In the genomic region with DNA sequence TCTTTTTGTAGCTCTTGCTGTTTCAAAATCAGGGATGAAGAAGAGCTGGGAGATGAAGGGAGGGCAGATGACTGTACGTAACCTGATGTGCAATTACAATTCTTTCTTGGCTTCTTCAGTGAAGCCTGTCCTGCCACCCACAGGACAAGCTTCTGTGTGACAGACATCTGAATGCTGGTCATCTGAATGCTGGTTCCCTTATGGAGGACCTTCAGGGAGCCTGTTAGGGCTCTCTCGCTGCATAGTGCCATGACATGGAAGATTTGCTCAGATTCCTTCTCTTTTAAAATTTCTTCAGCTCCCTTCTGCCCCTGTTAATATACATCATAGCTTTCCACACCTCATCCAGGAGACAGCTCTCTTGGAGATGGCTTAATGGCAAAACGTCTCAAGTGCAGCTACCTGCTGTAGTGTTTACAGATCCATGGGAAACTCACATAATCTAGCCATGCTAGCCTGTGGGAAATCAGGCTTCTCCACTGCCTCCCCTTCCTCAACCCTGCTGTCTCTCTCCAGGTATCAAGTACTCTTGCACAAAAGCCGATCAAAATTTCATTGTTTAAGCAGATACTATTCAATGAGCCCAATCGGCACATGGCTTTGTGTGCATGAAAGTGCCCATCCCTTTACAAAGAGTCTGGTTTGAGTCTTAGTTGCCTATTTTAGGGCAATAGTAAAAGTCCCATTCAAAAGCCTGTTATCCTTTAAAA, we compare ENCODE assay signal across 2 cellular contexts.
A peak's percentile ranks its signal among the peaks of the same experiment; 100 is the strongest.
TF ChIP-seq lines count a peak whose summit lies in the region.

No MANE protein-coding gene starts in this region.

TF ChIP-seq in GM23338, 12 proteins besides CTCF, POLR2A, EP300 and RAD21 (continues in another document):
- TF ChIP-seq POLR2AphosphoS5 (IDR thresholded peaks at IDR 0.05; ENCODE audit: low read depth) = no peak
- TF ChIP-seq, protein P1, sequence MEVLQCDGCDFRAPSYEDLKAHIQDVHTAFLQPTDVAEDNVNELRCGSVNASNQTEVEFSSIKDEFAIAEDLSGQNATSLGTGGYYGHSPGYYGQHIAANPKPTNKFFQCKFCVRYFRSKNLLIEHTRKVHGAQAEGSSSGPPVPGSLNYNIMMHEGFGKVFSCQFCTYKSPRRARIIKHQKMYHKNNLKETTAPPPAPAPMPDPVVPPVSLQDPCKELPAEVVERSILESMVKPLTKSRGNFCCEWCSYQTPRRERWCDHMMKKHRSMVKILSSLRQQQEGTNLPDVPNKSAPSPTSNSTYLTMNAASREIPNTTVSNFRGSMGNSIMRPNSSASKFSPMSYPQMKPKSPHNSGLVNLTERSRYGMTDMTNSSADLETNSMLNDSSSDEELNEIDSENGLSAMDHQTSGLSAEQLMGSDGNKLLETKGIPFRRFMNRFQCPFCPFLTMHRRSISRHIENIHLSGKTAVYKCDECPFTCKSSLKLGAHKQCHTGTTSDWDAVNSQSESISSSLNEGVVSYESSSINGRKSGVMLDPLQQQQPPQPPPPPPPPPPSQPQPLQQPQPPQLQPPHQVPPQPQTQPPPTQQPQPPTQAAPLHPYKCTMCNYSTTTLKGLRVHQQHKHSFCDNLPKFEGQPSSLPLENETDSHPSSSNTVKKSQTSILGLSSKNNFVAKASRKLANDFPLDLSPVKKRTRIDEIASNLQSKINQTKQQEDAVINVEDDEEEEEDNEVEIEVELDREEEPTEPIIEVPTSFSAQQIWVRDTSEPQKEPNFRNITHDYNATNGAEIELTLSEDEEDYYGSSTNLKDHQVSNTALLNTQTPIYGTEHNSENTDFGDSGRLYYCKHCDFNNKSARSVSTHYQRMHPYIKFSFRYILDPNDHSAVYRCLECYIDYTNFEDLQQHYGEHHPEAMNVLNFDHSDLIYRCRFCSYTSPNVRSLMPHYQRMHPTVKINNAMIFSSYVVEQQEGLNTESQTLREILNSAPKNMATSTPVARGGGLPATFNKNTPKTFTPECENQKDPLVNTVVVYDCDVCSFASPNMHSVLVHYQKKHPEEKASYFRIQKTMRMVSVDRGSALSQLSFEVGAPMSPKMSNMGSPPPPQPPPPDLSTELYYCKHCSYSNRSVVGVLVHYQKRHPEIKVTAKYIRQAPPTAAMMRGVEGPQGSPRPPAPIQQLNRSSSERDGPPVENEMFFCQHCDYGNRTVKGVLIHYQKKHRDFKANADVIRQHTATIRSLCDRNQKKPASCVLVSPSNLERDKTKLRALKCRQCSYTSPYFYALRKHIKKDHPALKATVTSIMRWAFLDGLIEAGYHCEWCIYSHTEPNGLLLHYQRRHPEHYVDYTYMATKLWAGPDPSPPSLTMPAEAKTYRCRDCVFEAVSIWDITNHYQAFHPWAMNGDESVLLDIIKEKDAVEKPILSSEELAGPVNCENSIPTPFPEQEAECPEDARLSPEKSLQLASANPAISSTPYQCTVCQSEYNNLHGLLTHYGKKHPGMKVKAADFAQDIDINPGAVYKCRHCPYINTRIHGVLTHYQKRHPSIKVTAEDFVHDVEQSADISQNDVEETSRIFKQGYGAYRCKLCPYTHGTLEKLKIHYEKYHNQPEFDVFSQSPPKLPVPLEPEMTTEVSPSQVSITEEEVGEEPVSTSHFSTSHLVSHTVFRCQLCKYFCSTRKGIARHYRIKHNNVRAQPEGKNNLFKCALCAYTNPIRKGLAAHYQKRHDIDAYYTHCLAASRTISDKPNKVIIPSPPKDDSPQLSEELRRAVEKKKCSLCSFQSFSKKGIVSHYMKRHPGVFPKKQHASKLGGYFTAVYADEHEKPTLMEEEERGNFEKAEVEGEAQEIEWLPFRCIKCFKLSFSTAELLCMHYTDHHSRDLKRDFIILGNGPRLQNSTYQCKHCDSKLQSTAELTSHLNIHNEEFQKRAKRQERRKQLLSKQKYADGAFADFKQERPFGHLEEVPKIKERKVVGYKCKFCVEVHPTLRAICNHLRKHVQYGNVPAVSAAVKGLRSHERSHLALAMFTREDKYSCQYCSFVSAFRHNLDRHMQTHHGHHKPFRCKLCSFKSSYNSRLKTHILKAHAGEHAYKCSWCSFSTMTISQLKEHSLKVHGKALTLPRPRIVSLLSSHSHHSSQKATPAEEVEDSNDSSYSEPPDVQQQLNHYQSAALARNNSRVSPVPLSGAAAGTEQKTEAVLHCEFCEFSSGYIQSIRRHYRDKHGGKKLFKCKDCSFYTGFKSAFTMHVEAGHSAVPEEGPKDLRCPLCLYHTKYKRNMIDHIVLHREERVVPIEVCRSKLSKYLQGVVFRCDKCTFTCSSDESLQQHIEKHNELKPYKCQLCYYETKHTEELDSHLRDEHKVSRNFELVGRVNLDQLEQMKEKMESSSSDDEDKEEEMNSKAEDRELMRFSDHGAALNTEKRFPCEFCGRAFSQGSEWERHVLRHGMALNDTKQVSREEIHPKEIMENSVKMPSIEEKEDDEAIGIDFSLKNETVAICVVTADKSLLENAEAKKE (CRISPR knock-in tag; IDR thresholded peaks at IDR 0.05) = peak; percentile 67; the same call in 1 of the 2 replicates
- TF ChIP-seq EZH2 (IDR thresholded peaks at IDR 0.05; ENCODE audit: low read depth, unreplicated experiment) = no peak
- TF ChIP-seq, protein P2, sequence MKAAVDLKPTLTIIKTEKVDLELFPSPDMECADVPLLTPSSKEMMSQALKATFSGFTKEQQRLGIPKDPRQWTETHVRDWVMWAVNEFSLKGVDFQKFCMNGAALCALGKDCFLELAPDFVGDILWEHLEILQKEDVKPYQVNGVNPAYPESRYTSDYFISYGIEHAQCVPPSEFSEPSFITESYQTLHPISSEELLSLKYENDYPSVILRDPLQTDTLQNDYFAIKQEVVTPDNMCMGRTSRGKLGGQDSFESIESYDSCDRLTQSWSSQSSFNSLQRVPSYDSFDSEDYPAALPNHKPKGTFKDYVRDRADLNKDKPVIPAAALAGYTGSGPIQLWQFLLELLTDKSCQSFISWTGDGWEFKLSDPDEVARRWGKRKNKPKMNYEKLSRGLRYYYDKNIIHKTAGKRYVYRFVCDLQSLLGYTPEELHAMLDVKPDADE (IDR thresholded peaks at IDR 0.05) = no peak
- no peak for TF ChIP-seq CREB1 (CRISPR knock-in tag; IDR thresholded peaks at IDR 0.05; ENCODE audit: low read depth)
- TF ChIP-seq STAT1 (IDR thresholded peaks at IDR 0.05; ENCODE audit: unreplicated experiment) = no peak
- no peak for TF ChIP-seq ZNF331 (CRISPR knock-in tag; IDR thresholded peaks at IDR 0.05; ENCODE audit: low read depth)

TF ChIP-seq in H1, 55 proteins besides CTCF, POLR2A, EP300 and RAD21 (continues in another document):
- no peak for TF ChIP-seq EGR1 (IDR thresholded peaks at IDR 0.05; ENCODE audit: borderline replicate concordance, low read depth, low read length)
- TF ChIP-seq, protein P3, sequence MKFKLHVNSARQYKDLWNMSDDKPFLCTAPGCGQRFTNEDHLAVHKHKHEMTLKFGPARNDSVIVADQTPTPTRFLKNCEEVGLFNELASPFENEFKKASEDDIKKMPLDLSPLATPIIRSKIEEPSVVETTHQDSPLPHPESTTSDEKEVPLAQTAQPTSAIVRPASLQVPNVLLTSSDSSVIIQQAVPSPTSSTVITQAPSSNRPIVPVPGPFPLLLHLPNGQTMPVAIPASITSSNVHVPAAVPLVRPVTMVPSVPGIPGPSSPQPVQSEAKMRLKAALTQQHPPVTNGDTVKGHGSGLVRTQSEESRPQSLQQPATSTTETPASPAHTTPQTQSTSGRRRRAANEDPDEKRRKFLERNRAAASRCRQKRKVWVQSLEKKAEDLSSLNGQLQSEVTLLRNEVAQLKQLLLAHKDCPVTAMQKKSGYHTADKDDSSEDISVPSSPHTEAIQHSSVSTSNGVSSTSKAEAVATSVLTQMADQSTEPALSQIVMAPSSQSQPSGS (IDR thresholded peaks at IDR 0.05; ENCODE audit: low read length) = peak; percentile 54; the same call in 1 of the 2 replicates
- TF ChIP-seq SIRT6 (IDR thresholded peaks at IDR 0.05; ENCODE audit: low read length) = no peak
- no peak for TF ChIP-seq BRCA1 (IDR thresholded peaks at IDR 0.05; ENCODE audit: low read depth, low read length)
- peak; percentile 100 for TF ChIP-seq NANOG (IDR thresholded peaks at IDR 0.05; ENCODE audit: insufficient read depth, low read depth, low read length, poor library complexity, severe bottlenecking)
- no peak for TF ChIP-seq GTF2F1 (IDR thresholded peaks at IDR 0.05; ENCODE audit: borderline replicate concordance, low read depth, low read length)
- TF ChIP-seq KDM5A (IDR thresholded peaks at IDR 0.05; ENCODE audit: low read length) = no peak
- no peak for TF ChIP-seq PHF8 (conservative IDR thresholded peaks at IDR 0.05; ENCODE audit: low read depth, low read length)
- TF ChIP-seq, protein P4, sequence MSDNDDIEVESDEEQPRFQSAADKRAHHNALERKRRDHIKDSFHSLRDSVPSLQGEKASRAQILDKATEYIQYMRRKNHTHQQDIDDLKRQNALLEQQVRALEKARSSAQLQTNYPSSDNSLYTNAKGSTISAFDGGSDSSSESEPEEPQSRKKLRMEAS (IDR thresholded peaks at IDR 0.05) = 0 out of 2 replicates have a peak, but pooled peaks have one; percentile 23
- peak; percentile 61 for TF ChIP-seq SP1 (IDR thresholded peaks at IDR 0.05; ENCODE audit: low read depth, low read length)
- no peak for TF ChIP-seq SUZ12 (IDR thresholded peaks at IDR 0.05; ENCODE audit: low read length)
- no peak for TF ChIP-seq CTBP2 (IDR thresholded peaks at IDR 0.05; ENCODE audit: borderline replicate concordance, insufficient read depth, insufficient read length, low read length)
- TF ChIP-seq ASH2L (IDR thresholded peaks at IDR 0.05; ENCODE audit: low read length) = no peak
- TF ChIP-seq NRF1 (IDR thresholded peaks at IDR 0.05; ENCODE audit: low read depth, low read length) = no peak
- no peak for TF ChIP-seq RXRA (IDR thresholded peaks at IDR 0.05; ENCODE audit: insufficient read depth, low read depth, low read length)
- no peak for TF ChIP-seq TBP (IDR thresholded peaks at IDR 0.05; ENCODE audit: low read depth, low read length)
- TF ChIP-seq, protein P5, sequence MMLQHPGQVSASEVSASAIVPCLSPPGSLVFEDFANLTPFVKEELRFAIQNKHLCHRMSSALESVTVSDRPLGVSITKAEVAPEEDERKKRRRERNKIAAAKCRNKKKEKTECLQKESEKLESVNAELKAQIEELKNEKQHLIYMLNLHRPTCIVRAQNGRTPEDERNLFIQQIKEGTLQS (IDR thresholded peaks at IDR 0.05; ENCODE audit: insufficient read depth, low read depth, low read length) = no peak
- no peak for TF ChIP-seq POU5F1 (IDR thresholded peaks at IDR 0.05; ENCODE audit: low read depth, low read length)
- TF ChIP-seq SRF (IDR thresholded peaks at IDR 0.05; ENCODE audit: low read depth, low read length) = peak; percentile 36; the same call in 1 of the 2 replicates
- TF ChIP-seq CEBPB (IDR thresholded peaks at IDR 0.05; ENCODE audit: low read depth, low read length) = peak; percentile 68
- TF ChIP-seq, protein P6, sequence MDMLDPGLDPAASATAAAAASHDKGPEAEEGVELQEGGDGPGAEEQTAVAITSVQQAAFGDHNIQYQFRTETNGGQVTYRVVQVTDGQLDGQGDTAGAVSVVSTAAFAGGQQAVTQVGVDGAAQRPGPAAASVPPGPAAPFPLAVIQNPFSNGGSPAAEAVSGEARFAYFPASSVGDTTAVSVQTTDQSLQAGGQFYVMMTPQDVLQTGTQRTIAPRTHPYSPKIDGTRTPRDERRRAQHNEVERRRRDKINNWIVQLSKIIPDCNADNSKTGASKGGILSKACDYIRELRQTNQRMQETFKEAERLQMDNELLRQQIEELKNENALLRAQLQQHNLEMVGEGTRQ (IDR thresholded peaks at IDR 0.05; ENCODE audit: low read length) = no peak
- TF ChIP-seq HDAC2 (IDR thresholded peaks at IDR 0.05; ENCODE audit: borderline replicate concordance in 1 of 2, low read depth in 2 of 2, low read length in 2 of 2) = peak; percentile 37 to 86; a peak in 1 of 4 replicates
- TF ChIP-seq JUN (IDR thresholded peaks at IDR 0.05; ENCODE audit: low read depth, low read length) = no peak
- TF ChIP-seq TCF12 (IDR thresholded peaks at IDR 0.05; ENCODE audit: low read depth, low read length) = 0 out of 2 replicates have a peak, but pooled peaks have one; percentile 54
- TF ChIP-seq MAFK (IDR thresholded peaks at IDR 0.05; ENCODE audit: low read depth, low read length) = 0 out of 2 replicates have a peak, but pooled peaks have one; percentile 4
- TF ChIP-seq KDM1A (IDR thresholded peaks at IDR 0.05; ENCODE audit: borderline replicate concordance, low read length) = no peak; the same call in 1 of the 2 replicates
- no peak for TF ChIP-seq RBBP5 (IDR thresholded peaks at IDR 0.05; ENCODE audit: borderline replicate concordance, low read depth, low read length)
- TF ChIP-seq POLR2AphosphoS5 (IDR thresholded peaks at IDR 0.05; ENCODE audit: low read depth, low read length) = no peak
- no peak for TF ChIP-seq ZNF274 (IDR thresholded peaks at IDR 0.05; ENCODE audit: borderline replicate concordance, extremely low read depth, low read length)
- TF ChIP-seq TAF1 (IDR thresholded peaks at IDR 0.05; ENCODE audit: low read depth, low read length) = no peak
- no peak for TF ChIP-seq KDM4A (IDR thresholded peaks at IDR 0.05; ENCODE audit: low read depth, low read length, severe bottlenecking)
- 0 out of 2 replicates have a peak, but pooled peaks have one; percentile 3 for TF ChIP-seq TEAD4 (IDR thresholded peaks at IDR 0.05; ENCODE audit: low read depth, low read length)
- TF ChIP-seq YY1 (IDR thresholded peaks at IDR 0.05; ENCODE audit: low read depth, low read length) = no peak
- TF ChIP-seq CBX8 (IDR thresholded peaks at IDR 0.05; ENCODE audit: borderline replicate concordance, low read depth, low read length) = no peak
- 0 out of 2 replicates have a peak, but pooled peaks have one; percentile 45 for TF ChIP-seq CHD2 (IDR thresholded peaks at IDR 0.05; ENCODE audit: low read length)
- TF ChIP-seq TAF7 (optimal IDR thresholded peaks at IDR 0.05; ENCODE audit: borderline replicate concordance, low read depth, low read length) = no peak
- TF ChIP-seq, protein P7, sequence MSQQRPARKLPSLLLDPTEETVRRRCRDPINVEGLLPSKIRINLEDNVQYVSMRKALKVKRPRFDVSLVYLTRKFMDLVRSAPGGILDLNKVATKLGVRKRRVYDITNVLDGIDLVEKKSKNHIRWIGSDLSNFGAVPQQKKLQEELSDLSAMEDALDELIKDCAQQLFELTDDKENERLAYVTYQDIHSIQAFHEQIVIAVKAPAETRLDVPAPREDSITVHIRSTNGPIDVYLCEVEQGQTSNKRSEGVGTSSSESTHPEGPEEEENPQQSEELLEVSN (IDR thresholded peaks at IDR 0.05) = no peak
- no peak for TF ChIP-seq HDAC6 (IDR thresholded peaks at IDR 0.05; ENCODE audit: low read depth, low read length)
- TF ChIP-seq RFX5 (IDR thresholded peaks at IDR 0.05; ENCODE audit: borderline replicate concordance, low read depth, low read length) = no peak
- TF ChIP-seq EZH2 (IDR thresholded peaks at IDR 0.05; ENCODE audit: low read depth, low read length, severe bottlenecking) = no peak
- no peak for TF ChIP-seq SP4 (IDR thresholded peaks at IDR 0.05; ENCODE audit: low read length)
- no peak for TF ChIP-seq RNF2 (IDR thresholded peaks at IDR 0.05; ENCODE audit: borderline replicate concordance, low read depth, low read length, missing control alignments, poor library complexity, severe bottlenecking)
- no peak for TF ChIP-seq SIX5 (IDR thresholded peaks at IDR 0.05; ENCODE audit: low read depth, low read length)
- no peak for TF ChIP-seq SIN3A (conservative IDR thresholded peaks at IDR 0.05 in 1 of 2, IDR thresholded peaks at IDR 0.05 in 1 of 2; ENCODE audit: low read depth in 1 of 2, low read length in 2 of 2)
- TF ChIP-seq SAP30 (IDR thresholded peaks at IDR 0.05; ENCODE audit: insufficient read depth, insufficient replicate concordance, low read length) = no peak
- TF ChIP-seq CREB1 (IDR thresholded peaks at IDR 0.05) = no peak
- TF ChIP-seq CHD1 (IDR thresholded peaks at IDR 0.05; ENCODE audit: low read depth, low read length) = no peak
- no peak for TF ChIP-seq BACH1 (IDR thresholded peaks at IDR 0.05; ENCODE audit: low read length)
- no peak for TF ChIP-seq GABPA (IDR thresholded peaks at IDR 0.05; ENCODE audit: borderline replicate concordance, insufficient read depth, low read length)
- TF ChIP-seq SP2 (IDR thresholded peaks at IDR 0.05; ENCODE audit: low read length) = no peak
- no peak for TF ChIP-seq BCL11A (IDR thresholded peaks at IDR 0.05; ENCODE audit: low read depth in 2 of 2, low read length in 2 of 2)
- TF ChIP-seq CBX5 (IDR thresholded peaks at IDR 0.05; ENCODE audit: low read depth, low read length) = no peak
